ENCODE assay signal across 10 cellular contexts in genomic region chr3:69197922-69198540, GRCh38.
DNase-seq lines count a peak whose midpoint lies in the region; ATAC-seq and TF ChIP-seq lines count a peak whose summit lies in the region.
"Had no signal": no experiment of that assay in that cellular context is flagged by ENCODE, and none has a peak within 500 bp of the region (broad histone marks: within the 10 kb centered on the region; RNA-seq: fewer than 3 reads in every experiment).

No MANE protein-coding gene starts in this region.

- peak overlapping the region; percentile 68 for H3K27ac Mint-ChIP-seq in Calu3 (ENCODE audit: unreplicated experiment)
- peak overlapping the region; percentile 97 for H3K27ac Mint-ChIP-seq in activated CD4-positive, alpha-beta memory T cell treated with anti-CD3 and anti-CD28 coated beads, Interleukin-2, amount 10 ng/mL, durations not matched to agents 7 days and 5 days
- H3K27ac Mint-ChIP-seq in activated naive CD8-positive, alpha-beta T cell treated with anti-CD3 and anti-CD28 coated beads, Interleukin-2, amount 10 ng/mL, durations not matched to agents 7 days and 5 days, result peak overlapping the region; percentile 90

- H3K4me1 Mint-ChIP-seq in Calu3 (ENCODE audit: low read depth, unreplicated experiment), result peaks cover 27% of the 10 kb centered on the region
- peaks cover 67% of the 10 kb centered on the region for H3K4me1 Mint-ChIP-seq in activated CD4-positive, alpha-beta memory T cell treated with anti-CD3 and anti-CD28 coated beads, Interleukin-2, amount 10 ng/mL, durations not matched to agents 7 days and 5 days
- H3K4me1 Mint-ChIP-seq in activated naive CD8-positive, alpha-beta T cell treated with anti-CD3 and anti-CD28 coated beads, Interleukin-2, amount 10 ng/mL, durations not matched to agents 7 days and 5 days, result peaks cover 50% of the 10 kb centered on the region

- intact Hi-C loops in Calu3 (cut with micrococcal nuclease; ENCODE audit: unreplicated experiment), result no loop called here
- intact Hi-C loops in vagina (cut with DNase I), result no loop called here
- intact Hi-C loops in lower leg skin (cut with DNase I; ENCODE audit: low total_unique reads), result no loop called here

- H3K36me3 ChIP-seq in vagina, result peaks cover 0 to 30% of the 10 kb centered on the region in 2 donors

- DNase-seq in Calu3 (no peak), NCI-H1930 (lab: John Stamatoyannopoulos, UW) (no peak), vagina (ENCODE audit: extremely low spot score in 2 of 2) (no peak), dedifferentiated amniotic fluid mesenchymal stem cell (ENCODE audit: extremely low spot score) (no peak), lower leg skin (ENCODE audit: low spot score in 2 of 2) (no peak)
- peak; percentile 74 for DNase-seq in activated CD4-positive, alpha-beta memory T cell treated with anti-CD3 and anti-CD28 coated beads, Interleukin-2, amount 10 ng/mL, durations not matched to agents 7 days and 5 days
- peak; percentile 44 for DNase-seq in activated naive CD8-positive, alpha-beta T cell treated with anti-CD3 and anti-CD28 coated beads, Interleukin-2, amount 10 ng/mL, durations not matched to agents 7 days and 5 days
- DNase-seq in stimulated activated CD4-positive, alpha-beta T cell treated with anti-CD3 and anti-CD28 coated beads, Interleukin-1b, Interleukin-23, amount 100 ng/mL, for 4 hours (ENCODE audit: low read depth in 2 of 2), result peak; percentile 38 to 55
- DNase-seq: SIG-M5 had no signal

- peak; percentile 43 for ATAC-seq in activated naive CD8-positive, alpha-beta T cell treated with anti-CD3 and anti-CD28 coated beads, Interleukin-2, amount 10 ng/mL, durations not matched to agents 7 days and 5 days (ENCODE audit: low read depth)

- peaks cover 5% of the 10 kb centered on the region for H3K4me1 ChIP-seq in vagina

- no peak for TF ChIP-seq POLR2A in vagina (IDR thresholded peaks at IDR 0.05)
- no peak for TF ChIP-seq POLR2A in lower leg skin (IDR thresholded peaks at IDR 0.05)

- H3K27me3 Mint-ChIP-seq in Calu3 (ENCODE audit: unreplicated experiment), result no peaks in the 10 kb centered on the region
- no peaks in the 10 kb centered on the region for H3K27me3 Mint-ChIP-seq in activated CD4-positive, alpha-beta memory T cell treated with anti-CD3 and anti-CD28 coated beads, Interleukin-2, amount 10 ng/mL, durations not matched to agents 7 days and 5 days
- H3K27me3 Mint-ChIP-seq in activated naive CD8-positive, alpha-beta T cell treated with anti-CD3 and anti-CD28 coated beads, Interleukin-2, amount 10 ng/mL, durations not matched to agents 7 days and 5 days, result no peaks in the 10 kb centered on the region

- H3K4me3 ChIP-seq in vagina (no peak overlapping the region), lower leg skin (ENCODE audit: low read depth, poor library complexity, severe bottlenecking) (no peak overlapping the region)
- H3K4me3 ChIP-seq: lung had no signal

- no TSS peak for BruUV-seq in Calu3 (replicated peaks; lab: Mats Ljungman, UMichigan)

- peak overlapping the region; percentile 77 for H3K4me3 Mint-ChIP-seq in Calu3 (ENCODE audit: low read depth, unreplicated experiment)
- peak overlapping the region; percentile 85 for H3K4me3 Mint-ChIP-seq in activated CD4-positive, alpha-beta memory T cell treated with anti-CD3 and anti-CD28 coated beads, Interleukin-2, amount 10 ng/mL, durations not matched to agents 7 days and 5 days
- peak overlapping the region; percentile 86 for H3K4me3 Mint-ChIP-seq in activated naive CD8-positive, alpha-beta T cell treated with anti-CD3 and anti-CD28 coated beads, Interleukin-2, amount 10 ng/mL, durations not matched to agents 7 days and 5 days

- TF ChIP-seq CTCF in Calu3 (IDR thresholded peaks at IDR 0.05; ENCODE audit: unreplicated experiment) (no peak), vagina (IDR thresholded peaks at IDR 0.05) (no peak), lower leg skin (IDR thresholded peaks at IDR 0.05) (no peak)

- H3K27ac ChIP-seq in vagina, result no peak overlapping the region

- WGBS in lower leg skin, 2 donors, result 89 to 93% methylated on average over 8 of the region's 8 CpGs

- POLR2A ChIA-PET in activated CD4-positive, alpha-beta memory T cell treated with anti-CD3 and anti-CD28 coated beads, Interleukin-2, amount 10 ng/mL, durations not matched to agents 7 days and 5 days (lab: Charles Lee), result interaction anchor here (0.8 to 4.5 kb wide), 9 partner anchors 13 to 146 kb away, joined by 3 to 115 read pairs (median 20); partner anchors contain the start of genes ARL6IP5 and TMF1
- POLR2A ChIA-PET in activated naive CD8-positive, alpha-beta T cell treated with anti-CD3 and anti-CD28 coated beads, Interleukin-2, amount 10 ng/mL, durations not matched to agents 7 days and 5 days (lab: Charles Lee), result interaction anchor here (1.1 to 3.4 kb wide), 2 partner anchors 9 to 15 kb away, joined by 5 to 37 read pairs; no protein-coding TSS in a partner anchor

- H3K36me3 Mint-ChIP-seq in Calu3 (ENCODE audit: insufficient read depth, unreplicated experiment), result peaks cover 43% of the 10 kb centered on the region
- peaks cover 63% of the 10 kb centered on the region for H3K36me3 Mint-ChIP-seq in activated CD4-positive, alpha-beta memory T cell treated with anti-CD3 and anti-CD28 coated beads, Interleukin-2, amount 10 ng/mL, durations not matched to agents 7 days and 5 days (ENCODE audit: low read depth)
- H3K36me3 Mint-ChIP-seq in activated naive CD8-positive, alpha-beta T cell treated with anti-CD3 and anti-CD28 coated beads, Interleukin-2, amount 10 ng/mL, durations not matched to agents 7 days and 5 days, result peaks cover 28% of the 10 kb centered on the region

- H3K9me3 ChIP-seq in vagina, result no peaks in the 10 kb centered on the region

- no peaks in the 10 kb centered on the region for H3K27me3 ChIP-seq in vagina

- H3K9me3 Mint-ChIP-seq in Calu3 (ENCODE audit: low read depth, unreplicated experiment), result no peaks in the 10 kb centered on the region
- no peaks in the 10 kb centered on the region for H3K9me3 Mint-ChIP-seq in activated CD4-positive, alpha-beta memory T cell treated with anti-CD3 and anti-CD28 coated beads, Interleukin-2, amount 10 ng/mL, durations not matched to agents 7 days and 5 days
- no peaks in the 10 kb centered on the region for H3K9me3 Mint-ChIP-seq in activated naive CD8-positive, alpha-beta T cell treated with anti-CD3 and anti-CD28 coated beads, Interleukin-2, amount 10 ng/mL, durations not matched to agents 7 days and 5 days

- CTCF ChIA-PET in Calu3 (lab: Charles Lee), result interaction anchor here (1.3 to 3.0 kb wide), 2 partner anchors 15 to 19 kb away, joined by 4 to 12 read pairs; no protein-coding TSS in a partner anchor
- CTCF ChIA-PET in activated CD4-positive, alpha-beta memory T cell treated with anti-CD3 and anti-CD28 coated beads, Interleukin-2, amount 10 ng/mL, durations not matched to agents 7 days and 5 days (lab: Charles Lee), result interaction anchor here (0.9 to 3.7 kb wide), 5 partner anchors 11 to 108 kb away, joined by 3 to 30 read pairs (median 5); no protein-coding TSS in a partner anchor

Comparison
In these comparisons a context has a peak if more than half of its experiments do, and no peak if none do; other contexts are left out.
1. DNase-seq: peak in activated CD4-positive, alpha-beta memory T cell treated with anti-CD3 and anti-CD28 coated beads, Interleukin-2, amount 10 ng/mL, durations not matched to agents 7 days and 5 days (single experiment), activated naive CD8-positive, alpha-beta T cell treated with anti-CD3 and anti-CD28 coated beads, Interleukin-2, amount 10 ng/mL, durations not matched to agents 7 days and 5 days (single experiment) and stimulated activated CD4-positive, alpha-beta T cell treated with anti-CD3 and anti-CD28 coated beads, Interleukin-1b, Interleukin-23, amount 100 ng/mL, for 4 hours (2 of 2); none in Calu3 (single experiment), NCI-H1930 (0 of 2), vagina (0 of 2), dedifferentiated amniotic fluid mesenchymal stem cell (single experiment) and lower leg skin (0 of 2).
2. Peak in every context shown above with its lines, with median percentiles within 50 percentile points of each other: H3K27ac Mint-ChIP-seq and H3K4me3 Mint-ChIP-seq.